19 cellular contexts compared by ENCODE assay signal in the genomic region with DNA sequence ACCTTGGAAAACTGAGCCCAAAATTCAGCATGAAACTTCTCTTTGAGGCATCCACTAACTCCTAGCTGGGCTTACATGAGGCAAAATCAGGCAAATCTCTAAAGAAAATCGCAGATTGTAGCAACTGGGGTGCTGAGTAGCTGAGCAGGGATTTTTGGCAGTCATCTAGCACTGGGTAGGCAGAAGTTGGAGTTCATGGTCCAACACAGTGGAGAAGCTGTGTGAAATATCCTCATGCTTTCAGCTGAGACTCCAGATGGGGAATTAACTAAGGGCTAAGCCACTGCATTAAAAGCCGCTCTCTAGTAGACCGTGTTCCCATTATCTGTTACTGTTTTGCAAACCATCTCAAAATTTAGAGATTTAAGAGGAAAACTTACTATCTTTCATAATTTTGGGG.
"Had no signal": no experiment of that assay in that cellular context is flagged by ENCODE, and none has a peak within 500 bp of the region (broad histone marks: within the 10 kb centered on the region; RNA-seq: fewer than 3 reads in every experiment).

No MANE protein-coding gene starts in this region.

- H3K36me3 ChIP-seq: colonic mucosa, esophagus muscularis mucosa, gastroesophageal sphincter, heart right ventricle, sigmoid colon, stomach, tibial artery had no signal

- H3K4me1 ChIP-seq: colonic mucosa, esophagus muscularis mucosa, foreskin keratinocyte, gastroesophageal sphincter, heart right ventricle, parathyroid adenoma, sigmoid colon, stomach, testis, tibial artery had no signal

- H3K9ac ChIP-seq: parathyroid adenoma had no signal

- H3K27me3 ChIP-seq: colonic mucosa, esophagus muscularis mucosa, foreskin keratinocyte, gastroesophageal sphincter, heart right ventricle, sigmoid colon, stomach, testis, tibial artery had no signal

- H3K27ac ChIP-seq: colonic mucosa, esophagus muscularis mucosa, foreskin keratinocyte, gastroesophageal sphincter, heart right ventricle, parathyroid adenoma, sigmoid colon, stomach, testis, tibial artery had no signal

- ATAC-seq: foreskin keratinocyte; gastroesophageal sphincter; left colon; natural killer cell; stimulated activated effector memory CD8-positive, alpha-beta T cell treated with anti-CD3 and anti-CD28 coated beads, Interleukin-12 subunit alpha, Interleukin-12 subunit beta, amount 100 ng/mL, for 72 hours had no signal

- H3K9me3 ChIP-seq: colonic mucosa, esophagus muscularis mucosa, gastroesophageal sphincter, heart right ventricle, sigmoid colon, stomach, testis, tibial artery had no signal

- DNase-seq: colonic mucosa; effector memory CD4-positive, alpha-beta T cell; foreskin keratinocyte; heart right ventricle; hippocampal formation; left colon; natural killer cell; sigmoid colon; stimulated activated CD4-positive, alpha-beta T cell treated with anti-CD3 and anti-CD28 coated beads, Interleukin-2, amount 100 ng/mL, for 24 hours; stimulated activated CD4-positive, alpha-beta T cell treated with anti-CD3 and anti-CD28 coated beads, Interleukin-4, amount 100 ng/mL, for 24 hours; stimulated activated naive CD4-positive, alpha-beta T cell treated with Interleukin-2 at 50 U/mL for 16 hours; stomach; testis; tibial artery had no signal

- H3K4me3 ChIP-seq: colonic mucosa, esophagus muscularis mucosa, gastroesophageal sphincter, heart right ventricle, lung, sigmoid colon, stomach, testis, tibial artery had no signal
